Comparison of ENCODE assay signal across 13 cellular contexts in genomic region chr4:101157415-101158135, GRCh38.
DNase-seq lines count a peak whose midpoint lies in the region; TF ChIP-seq lines count a peak whose summit lies in the region.
"Had no signal": no experiment of that assay in that cellular context is flagged by ENCODE, and none has a peak within 500 bp of the region (broad histone marks: within the 10 kb centered on the region; RNA-seq: fewer than 3 reads in every experiment).

No MANE protein-coding gene starts in this region.

- no peaks in the 10 kb centered on the region for H3K36me3 Mint-ChIP-seq in activated CD4-positive, alpha-beta T cell treated with anti-CD3 and anti-CD28 coated beads, Interleukin-2, amount 10 ng/mL, durations not matched to agents 24 days and 14 days (ENCODE audit: low read depth)
- H3K36me3 Mint-ChIP-seq in nephron progenitor cell (ENCODE audit: low read depth): no peaks in the 10 kb centered on the region

- H3K9me3 ChIP-seq in SK-N-MC (ENCODE audit: low read depth, low read length) (no peaks in the 10 kb centered on the region), skeletal muscle satellite cell (replicated peaks; ENCODE audit: low read length) (no peaks in the 10 kb centered on the region), colonic mucosa (no peaks in the 10 kb centered on the region)

- no peak overlapping the region; the same call in 1 of the 2 replicates for H3K4me3 ChIP-seq in SK-N-MC
- peak overlapping the region in 42 of 59 donors; percentile 0 to 52 (median 22) for H3K4me3 ChIP-seq in dorsolateral prefrontal cortex
- no peak overlapping the region for H3K4me3 ChIP-seq in skeletal muscle satellite cell (ENCODE audit: low read length)
- no peak overlapping the region for H3K4me3 ChIP-seq in colonic mucosa

- H3K9me3 Mint-ChIP-seq in activated CD4-positive, alpha-beta T cell treated with anti-CD3 and anti-CD28 coated beads, Interleukin-2, amount 10 ng/mL, durations not matched to agents 24 days and 14 days: peaks cover 4% of the 10 kb centered on the region
- no peaks in the 10 kb centered on the region for H3K9me3 Mint-ChIP-seq in nephron progenitor cell
- H3K9me3 Mint-ChIP-seq: neural crest cell had no signal

- peak overlapping the region; percentile 79 for H3K27ac ChIP-seq in SK-N-MC
- peak overlapping the region in 53 of 59 donors; percentile 1 to 82 (median 55) for H3K27ac ChIP-seq in dorsolateral prefrontal cortex
- no peak overlapping the region for H3K27ac ChIP-seq in colonic mucosa

- H3K4me1 ChIP-seq in skeletal muscle satellite cell (ENCODE audit: control insufficient read depth, insufficient read depth, low read length) (peaks cover 35% of the 10 kb centered on the region), colonic mucosa (no peaks in the 10 kb centered on the region)

- H3K27me3 ChIP-seq in dorsolateral prefrontal cortex (no peaks in the 10 kb centered on the region), skeletal muscle satellite cell (ENCODE audit: control insufficient read depth, insufficient read depth, low read length) (no peaks in the 10 kb centered on the region), colonic mucosa (no peaks in the 10 kb centered on the region)

- no peak overlapping the region for H3K9ac ChIP-seq in SK-N-MC (ENCODE audit: insufficient read length)
- peak overlapping the region; percentile 32 for H3K9ac ChIP-seq in skeletal muscle satellite cell (ENCODE audit: low read depth, low read length)
- no peak overlapping the region for H3K9ac ChIP-seq in colonic mucosa (ENCODE audit: low read depth in 2 of 2, low read length in 2 of 2)

- no peak overlapping the region for H3K4me3 Mint-ChIP-seq in activated CD4-positive, alpha-beta T cell treated with anti-CD3 and anti-CD28 coated beads, Interleukin-2, amount 10 ng/mL, durations not matched to agents 24 days and 14 days
- no peak overlapping the region for H3K4me3 Mint-ChIP-seq in nephron progenitor cell
- H3K4me3 Mint-ChIP-seq: neural crest cell had no signal

- intact Hi-C loops in activated CD4-positive, alpha-beta T cell treated with anti-CD3 and anti-CD28 coated beads, Interleukin-2, amount 10 ng/mL, durations not matched to agents 24 days and 14 days (cut with micrococcal nuclease): loop anchor here (5.0 kb wide), 3 partner anchors 135 to 1060 kb away; no protein-coding TSS in a partner anchor
- intact Hi-C loops in dorsolateral prefrontal cortex (cut with DNase I): no loop called here
- intact Hi-C loops in colonic mucosa (cut with DNase I): no loop called here

- peak overlapping the region; percentile 58 for H3K4me2 ChIP-seq in skeletal muscle satellite cell (ENCODE audit: low read length)

- peaks cover 22% of the 10 kb centered on the region for H3K4me1 Mint-ChIP-seq in activated CD4-positive, alpha-beta T cell treated with anti-CD3 and anti-CD28 coated beads, Interleukin-2, amount 10 ng/mL, durations not matched to agents 24 days and 14 days
- H3K4me1 Mint-ChIP-seq in nephron progenitor cell: peaks cover 6% of the 10 kb centered on the region

- no peak for TF ChIP-seq CTCF in dorsolateral prefrontal cortex (IDR thresholded peaks at IDR 0.05 in 54 of 56, conservative IDR thresholded peaks at IDR 0.05 in 2 of 56; ENCODE audit: low read depth in 1 of 56, partially characterized antibody in 56 of 56)
- no peak for TF ChIP-seq CTCF in colonic mucosa (IDR thresholded peaks at IDR 0.05)
- no peak for TF ChIP-seq CTCF in nephron progenitor cell (IDR thresholded peaks at IDR 0.05)

- H3K36me3 ChIP-seq in SK-N-MC (ENCODE audit: insufficient read depth, low read length) (no peaks in the 10 kb centered on the region), skeletal muscle satellite cell (ENCODE audit: insufficient read depth, low read length) (no peaks in the 10 kb centered on the region), colonic mucosa (no peaks in the 10 kb centered on the region)

- H3K27me3 Mint-ChIP-seq in activated CD4-positive, alpha-beta T cell treated with anti-CD3 and anti-CD28 coated beads, Interleukin-2, amount 10 ng/mL, durations not matched to agents 24 days and 14 days: no peaks in the 10 kb centered on the region
- H3K27me3 Mint-ChIP-seq in nephron progenitor cell (ENCODE audit: low read depth, poor library complexity): no peaks in the 10 kb centered on the region

- DNase-seq in activated CD4-positive, alpha-beta T cell treated with anti-CD3 and anti-CD28 coated beads, Interleukin-2, amount 10 ng/mL, durations not matched to agents 24 days and 14 days: no peak
- no peak for DNase-seq in activated CD4-positive, alpha-beta T cell treated with anti-CD3 and anti-CD28 coated beads, Interleukin-2, amount 50 U/mL, for 4 hours
- DNase-seq in SK-N-MC (ENCODE audit: low read depth, low spot score) (no peak), dorsolateral prefrontal cortex (no peak), colonic mucosa (no peak), nephron progenitor cell (no peak)
- no peak for DNase-seq in activated CD4-positive, CD25-positive, alpha-beta regulatory T cell treated with anti-CD3 and anti-CD28 coated beads, Interleukin-2, amount 50 U/mL, for 72 hours
- DNase-seq: DMS 273 treated with DMSO at 0.1 percent for 48 hours, NCI-H1436, NCI-H524, small intestine had no signal

- peak overlapping the region; percentile 42 for H3K27ac Mint-ChIP-seq in activated CD4-positive, alpha-beta T cell treated with anti-CD3 and anti-CD28 coated beads, Interleukin-2, amount 10 ng/mL, durations not matched to agents 24 days and 14 days
- no peak overlapping the region for H3K27ac Mint-ChIP-seq in nephron progenitor cell

Comparison
In these comparisons a context has a peak if more than half of its experiments do, and no peak if none do; other contexts are left out.
1. H3K4me3 ChIP-seq: peak in dorsolateral prefrontal cortex (42 of 59); none in SK-N-MC (single experiment), skeletal muscle satellite cell (single experiment) and colonic mucosa (single experiment).